Comparison of ENCODE assay signal across 23 cellular contexts in the genomic region with DNA sequence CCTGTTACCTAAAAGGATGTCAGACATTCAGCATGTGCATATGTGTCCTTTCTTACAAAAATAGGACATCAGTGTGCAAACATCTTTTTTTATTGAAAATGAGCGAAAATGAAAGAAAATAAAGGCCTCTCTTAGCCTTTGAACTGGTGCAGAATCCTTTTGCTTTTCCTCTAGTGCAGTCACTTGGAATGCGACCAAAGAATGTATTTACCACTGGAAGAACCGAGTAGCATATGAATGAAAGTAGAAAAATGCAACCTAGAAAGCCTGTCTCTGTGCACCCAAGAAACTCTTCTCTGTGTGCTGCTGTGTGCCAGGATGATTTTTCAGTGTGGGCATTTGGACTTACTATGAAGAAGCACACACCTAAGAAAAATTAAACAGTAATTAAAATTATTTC. TPM values are rescaled to one million over a fixed set of nuclear protein-coding genes. Genes with fewer than 3 reads are reported as not detected.
"Had no signal": no experiment of that assay in that cellular context is flagged by ENCODE, and none has a peak within 500 bp of the region (broad histone marks: within the 10 kb centered on the region; RNA-seq: fewer than 3 reads in every experiment).

No MANE protein-coding gene starts in this region.

- H3K4me3 ChIP-seq: ascending aorta, esophagus squamous epithelium, lower lobe of right lung, ovary, right lobe of liver, thoracic aorta, upper lobe of left lung had no signal

- DNase-seq: activated CD4-positive, alpha-beta T cell treated with anti-CD3 and anti-CD28 coated beads, Interleukin-2, amount 10 ng/mL, durations not matched to agents 7 days and 5 days; activated CD8-positive, alpha-beta memory T cell treated with anti-CD3 and anti-CD28 coated beads, Interleukin-2, amount 50 U/mL, for 48 hours; activated effector memory CD4-positive, alpha-beta T cell treated with anti-CD3 and anti-CD28 coated beads, Interleukin-2, amount 50 U/mL, for 16 hours; activated naive CD4-positive, alpha-beta T cell treated with anti-CD3 and anti-CD28 coated beads, Interleukin-2, amount 50 U/mL, for 16 hours; activated T-cell treated with anti-CD3 and anti-CD28 coated beads, Interleukin-2, amount 50 U/mL, for 72 hours; dermis blood vessel endothelial cell; effector memory CD4-positive, alpha-beta T cell; esophagus squamous epithelium; foreskin fibroblast; hippocampal formation; lower lobe of right lung; nephron progenitor cell; ovary; right lobe of liver; stimulated activated CD4-positive, alpha-beta T cell treated with anti-CD3 and anti-CD28 coated beads, Interleukin-4, amount 100 ng/mL, for 4 hours; upper lobe of left lung had no signal

- H3K27me3 ChIP-seq: ascending aorta, esophagus squamous epithelium, ovary, right lobe of liver, upper lobe of left lung had no signal

- H3K9me3 ChIP-seq: ascending aorta, esophagus squamous epithelium, lower lobe of right lung, ovary, right lobe of liver, thoracic aorta, upper lobe of left lung had no signal

- ATAC-seq: activated CD4-positive, CD25-positive, alpha-beta regulatory T cell treated with anti-CD3 and anti-CD28 coated beads, Interleukin-2, amount 50 U/mL, for 24 hours; activated T-cell treated with anti-CD3 and anti-CD28 coated beads, Interleukin-2, amount 50 U/mL, for 72 hours; lower lobe of right lung; right lobe of liver; stimulated activated memory B cell treated with anti-CD40 and anti-IgM and Interleukin-4, amounts not matched to agents 10 μg/mL and 1 μg/mL and 100 μg/mL, for 72 hours had no signal

- H3K4me3 Mint-ChIP-seq: activated CD4-positive, alpha-beta T cell treated with anti-CD3 and anti-CD28 coated beads, Interleukin-2, amount 10 ng/mL, durations not matched to agents 7 days and 5 days; activated T-cell treated with anti-CD3 and anti-CD28 coated beads, Interleukin-2, amount 50 U/mL, for 72 hours; nephron progenitor cell; stimulated activated memory B cell treated with anti-CD40 and anti-IgM and Interleukin-4, amounts not matched to agents 10 μg/mL and 1 μg/mL and 100 μg/mL, for 72 hours had no signal

- H3K4me1 ChIP-seq: lower lobe of right lung, right lobe of liver, upper lobe of left lung had no signal

- H3K4me1 Mint-ChIP-seq: activated CD4-positive, alpha-beta T cell treated with anti-CD3 and anti-CD28 coated beads, Interleukin-2, amount 10 ng/mL, durations not matched to agents 7 days and 5 days; stimulated activated memory B cell treated with anti-CD40 and anti-IgM and Interleukin-4, amounts not matched to agents 10 μg/mL and 1 μg/mL and 100 μg/mL, for 72 hours had no signal

- H3K27ac ChIP-seq: ascending aorta, esophagus squamous epithelium, lower lobe of right lung, ovary, right lobe of liver, thoracic aorta, upper lobe of left lung had no signal

- H3K36me3 Mint-ChIP-seq: stimulated activated memory B cell treated with anti-CD40 and anti-IgM and Interleukin-4, amounts not matched to agents 10 μg/mL and 1 μg/mL and 100 μg/mL, for 72 hours had no signal

- H3K27me3 Mint-ChIP-seq: stimulated activated memory B cell treated with anti-CD40 and anti-IgM and Interleukin-4, amounts not matched to agents 10 μg/mL and 1 μg/mL and 100 μg/mL, for 72 hours had no signal

- H3K9me3 Mint-ChIP-seq: activated CD4-positive, alpha-beta T cell treated with anti-CD3 and anti-CD28 coated beads, Interleukin-2, amount 10 ng/mL, durations not matched to agents 7 days and 5 days had no signal

- H3K27ac Mint-ChIP-seq: activated CD4-positive, alpha-beta T cell treated with anti-CD3 and anti-CD28 coated beads, Interleukin-2, amount 10 ng/mL, durations not matched to agents 7 days and 5 days; activated T-cell treated with anti-CD3 and anti-CD28 coated beads, Interleukin-2, amount 50 U/mL, for 72 hours; stimulated activated memory B cell treated with anti-CD40 and anti-IgM and Interleukin-4, amounts not matched to agents 10 μg/mL and 1 μg/mL and 100 μg/mL, for 72 hours had no signal

- H3K36me3 ChIP-seq: ascending aorta, esophagus squamous epithelium, lower lobe of right lung, ovary, right lobe of liver, thoracic aorta, upper lobe of left lung had no signal

RNA-seq across cellular contexts. Expression of a gene that starts 26.8 kb away (rescaled TPM):
- total RNA-seq: activated CD4-positive, alpha-beta T cell treated with anti-CD3 and anti-CD28 coated beads, Interleukin-2, amount 10 ng/mL, durations not matched to agents 7 days and 5 days; activated T-cell treated with anti-CD3 and anti-CD28 coated beads, Interleukin-2, amount 50 U/mL, for 72 hours; dermis blood vessel endothelial cell; endothelial cell of umbilical vein; pulmonary artery endothelial cell; T-helper 1 cell treated with Interleukin-12 subunit alpha and Interleukin-12 subunit beta and Interleukin-4 antibody, amounts not matched to agents 30 ng/mL and 1 ng/mL, for 36 hours had no signal
